Comparison of ENCODE assay signal across 8 cellular contexts in the genomic region with DNA sequence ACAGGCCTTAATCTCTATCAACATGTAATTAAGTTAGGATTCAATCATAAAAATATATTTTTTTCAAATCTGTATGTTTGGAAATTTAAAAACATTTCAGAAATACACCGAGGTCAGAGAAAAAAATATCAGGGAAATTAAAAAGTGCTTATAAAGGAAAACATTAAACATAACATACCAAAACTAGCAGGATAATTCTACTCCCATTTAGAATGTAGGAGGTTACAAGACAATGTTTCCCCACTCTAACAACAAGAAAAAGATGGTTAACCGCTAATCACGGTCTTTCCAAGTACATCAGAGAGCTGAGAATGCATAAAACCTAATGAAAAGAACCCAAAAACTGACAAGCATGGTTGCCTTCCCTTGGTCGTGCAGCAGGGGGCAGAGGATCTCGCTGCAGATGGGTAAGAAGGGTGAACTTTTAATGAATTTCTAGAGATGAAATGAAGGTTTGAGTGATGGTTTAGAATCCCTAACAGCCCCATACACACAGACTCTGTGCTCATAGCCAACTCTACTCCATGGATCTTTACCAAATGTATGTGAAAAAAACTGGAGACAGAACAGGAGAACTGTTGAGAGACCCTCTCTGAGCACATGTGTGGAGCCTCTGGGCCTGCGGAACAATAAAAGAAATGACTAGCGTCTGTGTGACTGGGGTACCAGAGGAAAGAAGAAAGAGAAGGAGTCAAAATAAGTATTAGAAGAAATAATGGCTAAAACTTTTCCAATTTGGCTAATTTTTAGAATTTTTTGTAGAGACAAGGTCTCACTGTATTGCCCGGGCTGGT. TPM values are rescaled to one million over a fixed set of nuclear protein-coding genes. Genes with fewer than 3 reads are reported as not detected.
DNase-seq lines count a peak whose midpoint lies in the region; ATAC-seq, FAIRE-seq and TF ChIP-seq lines count a peak whose summit lies in the region.

No MANE protein-coding gene starts in this region.

- H3K27me3 ChIP-seq in K562 (ENCODE audit: control insufficient read depth in 2 of 2, insufficient read depth in 2 of 2, low read length in 2 of 2) (peaks cover 20 to 21% of the 10 kb centered on the region in 2 experiments; a peak in 4 of 5 replicates), right lobe of liver (no peaks in the 10 kb centered on the region), thoracic aorta (replicated peaks; ENCODE audit: insufficient read depth) (no peaks in the 10 kb centered on the region)

- intact Hi-C loops in K562 (cut with micrococcal nuclease) (loop anchor here (1.0 to 10.0 kb wide), 2 partner anchors 24 to 224 kb away; no protein-coding TSS in a partner anchor), right lobe of liver (cut with DNase I) (no loop called here)

- H3K4me1 Mint-ChIP-seq in HFFc6 (ENCODE audit: low read depth) = no peaks in the 10 kb centered on the region

- no peaks in the 10 kb centered on the region for H4K20me1 ChIP-seq in K562 (replicated peaks; ENCODE audit: control insufficient read depth, insufficient read depth, low read length)

- no peaks in the 10 kb centered on the region for H3K79me2 ChIP-seq in K562 (ENCODE audit: control insufficient read depth, insufficient read depth, low read length)

- CTCF ChIA-PET in K562 (lab: Yijun Ruan, JAX; ENCODE audit: low intra/inter-chr PET ratio) = interaction anchor here (0.5 to 1.9 kb wide), 6 partner anchors 25 to 380 kb away, joined by 3 to 9 read pairs (median 4); no protein-coding TSS in a partner anchor

- H3K27me3 Mint-ChIP-seq in HFFc6 (ENCODE audit: insufficient read depth) = peaks cover 25% of the 10 kb centered on the region

- H2AFZ ChIP-seq in K562 (ENCODE audit: low read depth, low read length) = no peak overlapping the region

- in situ Hi-C loops in K562 (cut with MboI) = no loop called here

- H3K4me3 ChIP-seq in K562 = no peak overlapping the region
- no peak overlapping the region for H3K4me3 ChIP-seq in right lobe of liver
- H3K4me3 ChIP-seq in thoracic aorta = no peak overlapping the region

- TF ChIP-seq POLR2A in K562 (conservative IDR thresholded peaks at IDR 0.05) (no peak), right lobe of liver (IDR thresholded peaks at IDR 0.05) (no peak)

- H3K9me3 ChIP-seq in K562 (replicated peaks; ENCODE audit: control insufficient read depth, insufficient read depth, low read depth, low read length) (no peaks in the 10 kb centered on the region), right lobe of liver (no peaks in the 10 kb centered on the region), thoracic aorta (no peaks in the 10 kb centered on the region)

- H3K4me3 Mint-ChIP-seq in HFFc6 = no peak overlapping the region

- peak; percentile 77 for FAIRE-seq in K562 (lab: Jason Lieb, UNC)

- peak; percentile 46 for DNase-seq in CD1c-positive myeloid dendritic cell (ENCODE audit: extremely low spot score)
- DNase-seq in HFFc6 = peak; percentile 30
- DNase-seq in T-helper 2 cell = peak in 4 of 5 experiments; percentile 18 to 70 (median 29)
- peak; percentile 45 to 62 (median 56) for DNase-seq in K562 (ENCODE audit: extremely low read depth in 1 of 4, low spot score in 3 of 4)
- DNase-seq in right lobe of liver = peak in 1 of 3 donors; percentile 30
- DNase-seq in thoracic aorta (ENCODE audit: low spot score) = no peak
- no peak for DNase-seq in NCI-H2081 treated with DMSO at 0.1 percent for 48 hours (lab: John Stamatoyannopoulos, UW)
- DNase-seq in middle frontal gyrus (ENCODE audit: extremely low spot score, low spot score) = no peak

- no peak for TF ChIP-seq EP300 in K562 (IDR thresholded peaks at IDR 0.05; ENCODE audit: low read length)

- H3K36me3 ChIP-seq in K562 (ENCODE audit: control insufficient read depth, insufficient read depth, low read length) (no peaks in the 10 kb centered on the region), right lobe of liver (no peaks in the 10 kb centered on the region), thoracic aorta (no peaks in the 10 kb centered on the region)

- POLR2A ChIA-PET in K562 (lab: Yijun Ruan, JAX) = interaction anchor here (2.1 kb wide), 1 partner anchor 13 kb away, joined by 11 read pairs; no protein-coding TSS in a partner anchor

- H3K36me3 Mint-ChIP-seq in HFFc6 (ENCODE audit: low read depth) = no peaks in the 10 kb centered on the region

- no peak overlapping the region for H3K27ac ChIP-seq in K562 (ENCODE audit: extremely low read depth, low read depth, low read length)
- no peak overlapping the region for H3K27ac ChIP-seq in right lobe of liver
- no peak overlapping the region for H3K27ac ChIP-seq in thoracic aorta

- peak; percentile 88 for TF ChIP-seq CTCF in HFFc6 (IDR thresholded peaks at IDR 0.05)
- peak; percentile 83 to 84 (median 83) for TF ChIP-seq CTCF in K562 (IDR thresholded peaks at IDR 0.05 in 2 of 3, conservative IDR thresholded peaks at IDR 0.05 in 1 of 3; ENCODE audit: insufficient read depth in 2 of 3, low read depth in 1 of 3, low read length in 3 of 3)
- TF ChIP-seq CTCF in right lobe of liver (IDR thresholded peaks at IDR 0.05) = peak; percentile 55 to 77 (median 66)
- peak; percentile 21 for TF ChIP-seq CTCF in thoracic aorta (IDR thresholded peaks at IDR 0.05)

- no peak overlapping the region for H3K9ac ChIP-seq in K562 (ENCODE audit: insufficient read depth in 1 of 2, low read depth in 2 of 2, low read length in 2 of 2)

- no peaks in the 10 kb centered on the region; the same call in 1 of the 2 replicates for H3K9me3 Mint-ChIP-seq in HFFc6

- BruUV-seq in K562 (replicated peaks; lab: Mats Ljungman, UMichigan) = no TSS peak

- no peak overlapping the region for H3K4me2 ChIP-seq in K562 (ENCODE audit: insufficient read depth, low read length)

- WGBS in K562 (ENCODE audit: insufficient coverage, low coverage, missing lambda C conversion rate) = 20% methylated on average over 7 of the region's 8 CpGs
- WGBS in right lobe of liver (ENCODE audit: insufficient coverage, low coverage, low lambda C conversion rate, missing lambda C conversion rate) = 48% methylated on average over 8 of the region's 8 CpGs

- ATAC-seq in K562 (peak; percentile 74), right lobe of liver (peak; percentile 59 to 73 (median 66)), thoracic aorta (ENCODE audit: insufficient number of reproducible peaks, low FRiP score, low read depth) (no peak)

- no peak overlapping the region for H3K27ac Mint-ChIP-seq in HFFc6

- peak; percentile 37 to 69 for TF ChIP-seq RAD21 in K562 (CRISPR knock-in tag; conservative IDR thresholded peaks at IDR 0.05 in 1 of 2, IDR thresholded peaks at IDR 0.05 in 1 of 2)

- H3K9me1 ChIP-seq in K562 (ENCODE audit: control insufficient read depth, insufficient read depth, low read length) = no peaks in the 10 kb centered on the region

- H3K4me1 ChIP-seq in K562 (replicated peaks in 1 of 2; ENCODE audit: control insufficient read depth in 2 of 2, insufficient read depth in 2 of 2, low read length in 2 of 2) = no peaks in the 10 kb centered on the region
- H3K4me1 ChIP-seq in right lobe of liver = no peaks in the 10 kb centered on the region
- H3K4me1 ChIP-seq in thoracic aorta (ENCODE audit: control insufficient read depth in 1 of 2, low read depth in 2 of 2) = no peaks in the 10 kb centered on the region

TF ChIP-seq in K562, 482 proteins besides CTCF, POLR2A, EP300 and RAD21 (continues in another document):
- peak; percentile 82; the same call in 1 of the 2 replicates for TF ChIP-seq ZNF764 (CRISPR knock-in tag; IDR thresholded peaks at IDR 0.05; ENCODE audit: low read depth)
- TF ChIP-seq TOE1 (IDR thresholded peaks at IDR 0.05; ENCODE audit: borderline replicate concordance) = 0 out of 2 replicates have a peak, but pooled peaks have one; percentile 15
- TF ChIP-seq TOE1 (CRISPR knock-in tag; IDR thresholded peaks at IDR 0.05; ENCODE audit: borderline replicate concordance, low read depth) = no peak
- TF ChIP-seq ZNF316 (IDR thresholded peaks at IDR 0.05) = peak; percentile 46
- TF ChIP-seq C11orf30 (IDR thresholded peaks at IDR 0.05; ENCODE audit: low read depth) = peak; percentile 55

RNA-seq across cellular contexts. Expression of a gene that starts 51.3 kb away (rescaled TPM):
- total RNA-seq in HFFc6 (2021; fragmentation: NEBNext Ultra II Directional; extraction: Animal tissue kit (Norgen Biotek cat#: 25700)) = 10 to 100 TPM; 66.5 to 92.9 (median 87.0) TPM
- total RNA-seq in K562 (2011; cell fraction: chromatin; rRNA removed; ENCODE audit: low replicate concordance) = 64.2 and 98.3 TPM in 2 replicates
- total RNA-seq in K562 (2011; cell fraction: nucleolus; rRNA removed) = 52.0 and 54.5 TPM in 2 replicates
- 63.2 and 73.9 TPM in 2 replicates for total RNA-seq in K562 (2011; cell fraction: nucleoplasm; rRNA removed)
- total RNA-seq in K562 (2014; rRNA removed) (95.1 and 111 TPM in 2 replicates), K562 (2014; rRNA removed; fragmentation: Illumina TruSeq; extraction: Trizol) (86.6 and 88.2 TPM in 2 replicates), K562 (2015; rRNA removed; fragmentation: Illumina TruSeq; extraction: Trizol) (90.7 and 93.9 TPM in 2 replicates), K562 (2021) (78.5 and 95.2 TPM in 2 replicates), right lobe of liver (10 to 100 TPM; 32.1 to 61.9 (median 50.4) TPM), thoracic aorta (100 to 1,000 TPM in 1 of 2 donors, 10 to 100 TPM in 1; 79.1 to 133 TPM)
- polyA plus RNA-seq in K562 (2011; rRNA removed) (118 and 129 TPM in 2 replicates), K562 (2014; fragmentation: Illumina TruSeq; extraction: Trizol) (95.7 and 105 TPM in 2 replicates), K562 (2014; fragmentation: Nextera tagmentation; extraction: Ambion mirVana) (10 to 100 TPM; 19.5 to 25.7 TPM), K562 (2014; rRNA removed) (150 and 179 TPM in 2 replicates)
- polyA plus RNA-seq in K562 (2011; cell fraction: cytosol; rRNA removed) = 116 and 133 TPM in 2 replicates
- polyA plus RNA-seq in K562 (2011; cell fraction: nucleus; rRNA removed) = 41.7 and 49.3 TPM in 2 replicates
- polyA plus RNA-seq in K562 (2012) = 90.9 and 131 TPM in 2 replicates
- 160 and 181 TPM in 2 replicates for polyA minus RNA-seq in K562 (2011; rRNA and poly(A)+ RNA removed)
- polyA minus RNA-seq in K562 (2011; cell fraction: cytosol; rRNA and poly(A)+ RNA removed) = 57.2 and 71.0 TPM in 2 replicates
- polyA minus RNA-seq in K562 (2011; cell fraction: nucleus; rRNA and poly(A)+ RNA removed) = 53.3 and 75.0 TPM in 2 replicates

Comparison
In these comparisons a context has a peak if more than half of its experiments do, and no peak if none do; other contexts are left out.
1. DNase-seq: peak in CD1c-positive myeloid dendritic cell (single experiment), HFFc6 (single experiment), T-helper 2 cell (4 of 5) and K562 (4 of 4); none in thoracic aorta (single experiment), NCI-H2081 treated with DMSO at 0.1 percent for 48 hours (single experiment) and middle frontal gyrus (single experiment).
2. CTCF ChIP-seq: peak in every context shown above with its lines; median percentile 88 in HFFc6; 83 in K562; 66 in right lobe of liver; 21 in thoracic aorta.